ENCODE assay signal across 9 cellular contexts in genomic region chr3:188683032-188683491, GRCh38.
A peak's percentile ranks its signal among the peaks of the same experiment; 100 is the strongest.
DNase-seq lines count a peak whose midpoint lies in the region; ATAC-seq lines count a peak whose summit lies in the region.
"Had no signal": no experiment of that assay in that cellular context is flagged by ENCODE, and none has a peak within 500 bp of the region (broad histone marks: within the 10 kb centered on the region; RNA-seq: fewer than 3 reads in every experiment).

No MANE protein-coding gene starts in this region.

- no peaks in the 10 kb centered on the region for H3K9me3 Mint-ChIP-seq in stimulated activated naive CD8-positive, alpha-beta T cell treated with anti-CD3 and anti-CD28 coated beads, Interleukin-15, amount 100 ng/mL, for 72 hours
- no peaks in the 10 kb centered on the region for H3K9me3 Mint-ChIP-seq in CD4-positive, alpha-beta memory T cell

- peak overlapping the region in 1 of 2 donors; percentile 54 for H3K27ac Mint-ChIP-seq in stimulated activated naive CD8-positive, alpha-beta T cell treated with anti-CD3 and anti-CD28 coated beads, Interleukin-15, amount 100 ng/mL, for 72 hours
- H3K27ac Mint-ChIP-seq in CD4-positive, alpha-beta memory T cell, result no peak overlapping the region

- H3K27me3 ChIP-seq in CD4-positive, alpha-beta memory T cell (ENCODE audit: insufficient read depth, low read length), result no peaks in the 10 kb centered on the region

- H3K9me3 ChIP-seq in CD4-positive, alpha-beta memory T cell (ENCODE audit: control insufficient read depth in 1 of 2, low read length in 2 of 2), result no peaks in the 10 kb centered on the region

- H3K4me1 ChIP-seq in CD4-positive, alpha-beta memory T cell (ENCODE audit: insufficient read depth, low read length), result no peaks in the 10 kb centered on the region

- DNase-seq in activated T-cell treated with anti-CD3 and anti-CD28 coated beads for 24 hours (ENCODE audit: low read depth) (peak; percentile 7), iris pigment epithelial cell (ENCODE audit: low read depth) (peak; percentile 99)
- DNase-seq in activated T-cell treated with anti-CD3 and anti-CD28 coated beads, Interleukin-2, amount 50 U/mL, for 1 hour, result no peak
- DNase-seq in activated T-cell treated with anti-CD3 and anti-CD28 coated beads, Interleukin-2, amount 50 U/mL, for 48 hours, result peak; percentile 59 to 61
- peak in 1 of 2 donors; percentile 57 for DNase-seq in stimulated activated naive CD8-positive, alpha-beta T cell treated with anti-CD3 and anti-CD28 coated beads, Interleukin-15, amount 100 ng/mL, for 72 hours
- DNase-seq in CD4-positive, alpha-beta memory T cell, result no peak
- DNase-seq: DMS53 had no signal

- ATAC-seq in stimulated activated naive CD8-positive, alpha-beta T cell treated with anti-CD3 and anti-CD28 coated beads, Interleukin-15, amount 100 ng/mL, for 72 hours, result peak; percentile 98
- ATAC-seq in HG03159 (IDR thresholded peaks at IDR 0.05; ENCODE audit: unreplicated experiment) (no peak), GM21576 (IDR thresholded peaks at IDR 0.05; ENCODE audit: unreplicated experiment) (no peak)

- H3K4me3 Mint-ChIP-seq in stimulated activated naive CD8-positive, alpha-beta T cell treated with anti-CD3 and anti-CD28 coated beads, Interleukin-15, amount 100 ng/mL, for 72 hours, result no peak overlapping the region
- no peak overlapping the region for H3K4me3 Mint-ChIP-seq in CD4-positive, alpha-beta memory T cell

- H3K36me3 ChIP-seq in CD4-positive, alpha-beta memory T cell (ENCODE audit: insufficient read depth, low read length), result no peaks in the 10 kb centered on the region

- CTCF ChIA-PET in CD4-positive, alpha-beta memory T cell (lab: Charles Lee; ENCODE audit: partially characterized antibody), result no interaction called here

- peaks cover 0 to 13% of the 10 kb centered on the region in 2 donors for H3K36me3 Mint-ChIP-seq in CD4-positive, alpha-beta memory T cell

- POLR2A ChIA-PET in CD4-positive, alpha-beta memory T cell (lab: Charles Lee; ENCODE audit: partially characterized antibody), result no interaction called here

- H3K27me3 Mint-ChIP-seq in stimulated activated naive CD8-positive, alpha-beta T cell treated with anti-CD3 and anti-CD28 coated beads, Interleukin-15, amount 100 ng/mL, for 72 hours, result no peaks in the 10 kb centered on the region
- H3K27me3 Mint-ChIP-seq in CD4-positive, alpha-beta memory T cell, result no peaks in the 10 kb centered on the region

- peaks cover 12% of the 10 kb centered on the region for H3K4me1 Mint-ChIP-seq in stimulated activated naive CD8-positive, alpha-beta T cell treated with anti-CD3 and anti-CD28 coated beads, Interleukin-15, amount 100 ng/mL, for 72 hours
- peaks cover 6 to 19% (median 14%) of the 10 kb centered on the region in 4 donors for H3K4me1 Mint-ChIP-seq in CD4-positive, alpha-beta memory T cell

- H3K27ac ChIP-seq in CD4-positive, alpha-beta memory T cell (ENCODE audit: low read depth, low read length), result no peak overlapping the region

- no peak overlapping the region for H3K4me3 ChIP-seq in CD4-positive, alpha-beta memory T cell (ENCODE audit: low read length in 2 of 2)

- intact Hi-C loops in CD4-positive, alpha-beta memory T cell (cut with micrococcal nuclease), result no loop called here

Comparison
In these comparisons a context has a peak if more than half of its experiments do, and no peak if none do; other contexts are left out.
1. DNase-seq: peak in activated T-cell treated with anti-CD3 and anti-CD28 coated beads for 24 hours (single experiment), activated T-cell treated with anti-CD3 and anti-CD28 coated beads, Interleukin-2, amount 50 U/mL, for 48 hours (2 of 2) and iris pigment epithelial cell (single experiment); none in activated T-cell treated with anti-CD3 and anti-CD28 coated beads, Interleukin-2, amount 50 U/mL, for 1 hour (single experiment) and CD4-positive, alpha-beta memory T cell (0 of 5).